In genomic region chr7:150322114-150322832, GRCh38 we compare ENCODE assay signal across 8 cellular contexts. TPM values are rescaled to one million over a fixed set of nuclear protein-coding genes. Genes with fewer than 3 reads are reported as not detected.
DNase-seq lines count a peak whose midpoint lies in the region; ATAC-seq, FAIRE-seq and TF ChIP-seq lines count a peak whose summit lies in the region.

No MANE protein-coding gene starts in this region.

- H3K27me3 Mint-ChIP-seq in astrocyte (ENCODE audit: low read depth, unreplicated experiment), result peaks cover 2% of the 10 kb centered on the region

- 81 to 88% methylated on average over 4 of the region's 4 CpGs for WGBS in tibial nerve, 2 donors

- H3K9ac ChIP-seq in astrocyte (ENCODE audit: low read length), result peak overlapping the region; percentile 50
- H3K9ac ChIP-seq in muscle layer of colon (ENCODE audit: low read length), result peak overlapping the region; percentile 55

- H3K79me2 ChIP-seq in astrocyte (ENCODE audit: insufficient read depth, low read length), result no peaks in the 10 kb centered on the region

- peaks cover 3% of the 10 kb centered on the region for H3K9me3 Mint-ChIP-seq in astrocyte (ENCODE audit: unreplicated experiment)

- peak; percentile 48 for DNase-seq in activated gamma-delta T cell treated with Interleukin-2 at 50 U/mL for 16 hours
- DNase-seq in activated gamma-delta T cell (lab: John Stamatoyannopoulos, UW), result no peak
- peak; percentile 79 for DNase-seq in RPMI8226
- no peak for DNase-seq in astrocyte (ENCODE audit: low read depth)
- no peak for DNase-seq in tibial nerve (ENCODE audit: low spot score in 2 of 2)
- DNase-seq in amniotic stem cell (lab: John Stamatoyannopoulos, UW), result no peak

- peaks cover 20% of the 10 kb centered on the region for H3K4me1 ChIP-seq in astrocyte (ENCODE audit: insufficient read depth, low read length)
- peaks cover 17% of the 10 kb centered on the region for H3K4me1 ChIP-seq in muscle layer of colon (ENCODE audit: insufficient read depth, low read length)
- H3K4me1 ChIP-seq in tibial nerve, result peaks cover 0 to 27% (median 0%) of the 10 kb centered on the region in 4 donors

- H4K20me1 ChIP-seq in astrocyte (ENCODE audit: insufficient read depth, low read length), result no peaks in the 10 kb centered on the region

- no peak for TF ChIP-seq CTCF in astrocyte (IDR thresholded peaks at IDR 0.05; ENCODE audit: insufficient read depth, low read depth, low read length)
- no peak for TF ChIP-seq CTCF in tibial nerve (IDR thresholded peaks at IDR 0.05)

- peaks cover 5% of the 10 kb centered on the region for H3K9me3 ChIP-seq in astrocyte (ENCODE audit: insufficient read depth, low read depth, low read length)
- H3K9me3 ChIP-seq in muscle layer of colon (ENCODE audit: low read length), result no peaks in the 10 kb centered on the region
- H3K9me3 ChIP-seq in tibial nerve, result no peaks in the 10 kb centered on the region

- no peak overlapping the region for H3K27ac ChIP-seq in astrocyte (ENCODE audit: low read depth, low read length)
- H3K27ac ChIP-seq in muscle layer of colon (ENCODE audit: low read depth, low read length), result peak overlapping the region; percentile 77
- H3K27ac ChIP-seq in tibial nerve, result peak overlapping the region; percentile 58 to 89 (median 80)

- no peak for ATAC-seq in GM18867 (IDR thresholded peaks at IDR 0.05; ENCODE audit: unreplicated experiment)

- TF ChIP-seq POLR2A in tibial nerve (IDR thresholded peaks at IDR 0.05), result no peak

- peak overlapping the region; percentile 63 for H3K27ac Mint-ChIP-seq in astrocyte (ENCODE audit: unreplicated experiment)

- H3K4me2 ChIP-seq in astrocyte (ENCODE audit: low read length), result peak overlapping the region; percentile 86

- peaks cover 22% of the 10 kb centered on the region for H3K4me1 Mint-ChIP-seq in astrocyte (ENCODE audit: low read depth, unreplicated experiment)

- H3K4me3 ChIP-seq in astrocyte (ENCODE audit: insufficient read depth, low read depth, low read length), result peak overlapping the region; percentile 45
- peak overlapping the region; percentile 51 to 78 for H3K4me3 ChIP-seq in muscle layer of colon (ENCODE audit: low read depth in 1 of 2, low read length in 2 of 2)
- H3K4me3 ChIP-seq in tibial nerve, result peak overlapping the region; percentile 54 to 77 (median 64)

- no peak for FAIRE-seq in astrocyte (lab: Jason Lieb, UNC)

- peak overlapping the region; percentile 74 for H2AFZ ChIP-seq in astrocyte (ENCODE audit: low read depth, low read length)

- H3K27me3 ChIP-seq in astrocyte (ENCODE audit: insufficient read depth, low read length) (no peaks in the 10 kb centered on the region), muscle layer of colon (ENCODE audit: control insufficient read depth in 1 of 2, insufficient read depth in 2 of 2, low read length in 2 of 2) (no peaks in the 10 kb centered on the region), tibial nerve (peaks cover 0 to 13% of the 10 kb centered on the region in 2 donors)

- no peaks in the 10 kb centered on the region for H3K36me3 ChIP-seq in astrocyte (ENCODE audit: insufficient read depth, low read length)
- H3K36me3 ChIP-seq in muscle layer of colon (ENCODE audit: insufficient read depth, low read length), result peaks cover 8% of the 10 kb centered on the region
- peaks cover 0 to 11% (median 0%) of the 10 kb centered on the region in 3 donors for H3K36me3 ChIP-seq in tibial nerve

- peaks cover 4% of the 10 kb centered on the region for H3K36me3 Mint-ChIP-seq in astrocyte (ENCODE audit: low read depth, unreplicated experiment)

- H3K4me3 Mint-ChIP-seq in astrocyte (ENCODE audit: unreplicated experiment), result no peak overlapping the region

- TF ChIP-seq EP300 in tibial nerve (IDR thresholded peaks at IDR 0.05), result no peak

RNA-seq across cellular contexts. Expression of gene LRRC61, which starts 0.9 kb away (rescaled TPM):
- total RNA-seq in astrocyte, result 0.24 and 0.45 TPM in 2 replicates
- total RNA-seq in tibial nerve, result 10 to 100 TPM in 1 of 4 donors, 1 to 10 TPM in 3; 7.9 to 19.3 (median 9.6) TPM

RNA-seq across cellular contexts. Expression of gene ACTR3C, which starts 1.1 kb away (rescaled TPM):
- total RNA-seq in astrocyte, result 0.25 TPM in 1 of 2 replicates, not detected in the other
- 1 to 10 TPM in 1 of 4 donors, under 1 TPM in 3; 0.44 to 2.3 (median 0.94) TPM for total RNA-seq in tibial nerve

RNA-seq across cellular contexts. Expression of gene RARRES2, which starts 19.2 kb away (rescaled TPM):
- 19.4 and 21.7 TPM in 2 replicates for total RNA-seq in astrocyte
- 100 to 1,000 TPM; 172 to 382 (median 375) TPM for total RNA-seq in tibial nerve

RNA-seq across cellular contexts. Expression of gene REPIN1, which starts 46.3 kb away (rescaled TPM):
- total RNA-seq in astrocyte (80.1 and 95.3 TPM in 2 replicates), tibial nerve (10 to 100 TPM; 65.8 to 70.2 (median 68.3) TPM)

RNA-seq across cellular contexts. Expression of gene ZNF775, which starts 56.9 kb away (rescaled TPM):
- 6.4 and 6.5 TPM in 2 replicates for total RNA-seq in astrocyte
- total RNA-seq in tibial nerve, result 10 to 100 TPM in 2 of 4 donors, 1 to 10 TPM in 2; 5.9 to 14.3 (median 11.6) TPM

Comparison
In these comparisons a context has a peak if more than half of its experiments do, and no peak if none do; other contexts are left out.
1. DNase-seq: peak in activated gamma-delta T cell treated with Interleukin-2 at 50 U/mL for 16 hours (single experiment) and RPMI8226 (single experiment); none in activated gamma-delta T cell (single experiment), astrocyte (single experiment), tibial nerve (0 of 2) and amniotic stem cell (single experiment).
2. Peak in every context shown above with its lines, with median percentiles within 50 percentile points of each other: H3K4me3 ChIP-seq.